Comparison of ENCODE assay signal across 11 cellular contexts in genomic region chr3:187946031-187946691, GRCh38.
DNase-seq lines count a peak whose midpoint lies in the region; ATAC-seq, FAIRE-seq and TF ChIP-seq lines count a peak whose summit lies in the region.
"Had no signal": no experiment of that assay in that cellular context is flagged by ENCODE, and none has a peak within 500 bp of the region (broad histone marks: within the 10 kb centered on the region; RNA-seq: fewer than 3 reads in every experiment).

No MANE protein-coding gene starts in this region.

- no peak overlapping the region for H3K4me3 ChIP-seq in BE2C (ENCODE audit: low read depth, low read length)

- H3K9me3 ChIP-seq in BE2C = no peaks in the 10 kb centered on the region

- H3K36me3 ChIP-seq in BE2C = no peaks in the 10 kb centered on the region

- DNase-seq in AG08396 (ENCODE audit: low spot score) (peak; percentile 56), HTR-8/SVneo (ENCODE audit: insufficient read length, low spot score) (no peak), left cardiac atrium (no peak), hippocampal formation (lab: John Stamatoyannopoulos, UW) (no peak), BE2C (no peak)
- DNase-seq: CD4-positive, alpha-beta memory T cell; NCI-H1092; stimulated activated CD8-positive, alpha-beta memory T cell treated with anti-CD3 and anti-CD28 coated beads, Interleukin-4, amount 100 ng/mL, for 48 hours had no signal

- ATAC-seq in SK-N-SH treated with all-trans-retinoic acid at 6 μM for 48 hours = peak; percentile 39
- ATAC-seq in left cardiac atrium = peak; percentile 23 to 52
- ATAC-seq in GM19395 (IDR thresholded peaks at IDR 0.05; ENCODE audit: unreplicated experiment) = no peak
- ATAC-seq in GM21529 (IDR thresholded peaks at IDR 0.05; ENCODE audit: unreplicated experiment) = no peak

- FAIRE-seq in HTR-8/SVneo (lab: Jason Lieb, UNC) = peak; percentile 42

- H3K4me1 ChIP-seq in BE2C = no peaks in the 10 kb centered on the region

- intact Hi-C loops in left cardiac atrium (cut with DNase I) = loop anchor here (5.0 to 10.0 kb wide), 2 partner anchors 199 to 201 kb away; partner anchors contain the start of gene BCL6 (in 2 of the 2)

- no peaks in the 10 kb centered on the region for H3K27me3 ChIP-seq in BE2C

- TF ChIP-seq CTCF in BE2C (IDR thresholded peaks at IDR 0.05; ENCODE audit: low read depth, low read length) = no peak

TF ChIP-seq in SK-N-SH treated with all-trans-retinoic acid at 6 μM for 48 hours, 23 proteins besides CTCF, POLR2A, EP300 and RAD21:
- TF ChIP-seq ESRRG (CRISPR knock-in tag; IDR thresholded peaks at IDR 0.05) (no peak), CSRNP3 (CRISPR knock-in tag; IDR thresholded peaks at IDR 0.05) (no peak), ZFP30 (CRISPR knock-in tag; IDR thresholded peaks at IDR 0.05) (no peak), ZFP3 (CRISPR knock-in tag; IDR thresholded peaks at IDR 0.05) (no peak), POU6F1 (CRISPR knock-in tag; IDR thresholded peaks at IDR 0.05; ENCODE audit: borderline replicate concordance, low read depth) (no peak), CSDC2 (CRISPR knock-in tag; IDR thresholded peaks at IDR 0.05) (no peak), TSHZ2 (CRISPR knock-in tag; IDR thresholded peaks at IDR 0.05) (no peak), ZNF70 (CRISPR knock-in tag; IDR thresholded peaks at IDR 0.05) (no peak), ARNTL (CRISPR knock-in tag; IDR thresholded peaks at IDR 0.05; ENCODE audit: borderline replicate concordance, low read depth) (no peak), GLIS3 (CRISPR knock-in tag; IDR thresholded peaks at IDR 0.05) (no peak)
- TF ChIP-seq, protein P1, sequence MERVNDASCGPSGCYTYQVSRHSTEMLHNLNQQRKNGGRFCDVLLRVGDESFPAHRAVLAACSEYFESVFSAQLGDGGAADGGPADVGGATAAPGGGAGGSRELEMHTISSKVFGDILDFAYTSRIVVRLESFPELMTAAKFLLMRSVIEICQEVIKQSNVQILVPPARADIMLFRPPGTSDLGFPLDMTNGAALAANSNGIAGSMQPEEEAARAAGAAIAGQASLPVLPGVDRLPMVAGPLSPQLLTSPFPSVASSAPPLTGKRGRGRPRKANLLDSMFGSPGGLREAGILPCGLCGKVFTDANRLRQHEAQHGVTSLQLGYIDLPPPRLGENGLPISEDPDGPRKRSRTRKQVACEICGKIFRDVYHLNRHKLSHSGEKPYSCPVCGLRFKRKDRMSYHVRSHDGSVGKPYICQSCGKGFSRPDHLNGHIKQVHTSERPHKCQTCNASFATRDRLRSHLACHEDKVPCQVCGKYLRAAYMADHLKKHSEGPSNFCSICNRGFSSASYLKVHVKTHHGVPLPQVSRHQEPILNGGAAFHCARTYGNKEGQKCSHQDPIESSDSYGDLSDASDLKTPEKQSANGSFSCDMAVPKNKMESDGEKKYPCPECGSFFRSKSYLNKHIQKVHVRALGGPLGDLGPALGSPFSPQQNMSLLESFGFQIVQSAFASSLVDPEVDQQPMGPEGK (CRISPR knock-in tag; IDR thresholded peaks at IDR 0.05; ENCODE audit: borderline replicate concordance) = no peak

Comparison
In these comparisons a context has a peak if more than half of its experiments do, and no peak if none do; other contexts are left out.
1. ATAC-seq: peak in SK-N-SH treated with all-trans-retinoic acid at 6 μM for 48 hours (single experiment) and left cardiac atrium (2 of 2); none in GM19395 (single experiment) and GM21529 (single experiment).